ENCODE assay signal across 11 cellular contexts in genomic region chr10:102613286-102613685, GRCh38. TPM values are rescaled to one million over a fixed set of nuclear protein-coding genes. Genes with fewer than 3 reads are reported as not detected.
A peak's percentile ranks its signal among the peaks of the same experiment; 100 is the strongest.
DNase-seq lines count a peak whose midpoint lies in the region; ATAC-seq and TF ChIP-seq lines count a peak whose summit lies in the region.
"Had no signal": no experiment of that assay in that cellular context is flagged by ENCODE, and none has a peak within 500 bp of the region (broad histone marks: within the 10 kb centered on the region; RNA-seq: fewer than 3 reads in every experiment).

No MANE protein-coding gene starts in this region.

- ATAC-seq in heart right ventricle (no peak), left cardiac atrium (no peak), HG03521 (IDR thresholded peaks at IDR 0.05; ENCODE audit: unreplicated experiment) (no peak)
- ATAC-seq: stimulated activated memory B cell treated with anti-CD40 and anti-IgM and Interleukin-4, amounts not matched to agents 10 μg/mL and 1 μg/mL and 100 μg/mL, for 72 hours had no signal

- WGBS in heart right ventricle, 2 donors = 90 to 93% methylated on average over 7 of the region's 7 CpGs

- H3K27me3 ChIP-seq in heart right ventricle (no peaks in the 10 kb centered on the region), dorsolateral prefrontal cortex (no peaks in the 10 kb centered on the region), parathyroid adenoma (ENCODE audit: control insufficient read depth, insufficient read depth, low read length) (no peaks in the 10 kb centered on the region), vagina (no peaks in the 10 kb centered on the region)
- H3K27me3 ChIP-seq: body of pancreas had no signal

- no peak overlapping the region for H3K9ac ChIP-seq in parathyroid adenoma

- no peak for TF ChIP-seq CTCF in heart right ventricle (IDR thresholded peaks at IDR 0.05)
- TF ChIP-seq CTCF in dorsolateral prefrontal cortex (IDR thresholded peaks at IDR 0.05 in 54 of 56, conservative IDR thresholded peaks at IDR 0.05 in 2 of 56; ENCODE audit: low read depth in 1 of 56, partially characterized antibody in 56 of 56) = no peak
- no peak for TF ChIP-seq CTCF in parathyroid adenoma (IDR thresholded peaks at IDR 0.05)
- TF ChIP-seq CTCF in vagina (IDR thresholded peaks at IDR 0.05) = no peak

- no peak for TF ChIP-seq POLR2A in vagina (IDR thresholded peaks at IDR 0.05)

- no peak for DNase-seq in heart right ventricle
- DNase-seq in left cardiac atrium = no peak
- peak in 1 of 10 donors; percentile 21 for DNase-seq in dorsolateral prefrontal cortex
- no peak for DNase-seq in vagina (ENCODE audit: extremely low spot score in 2 of 2)
- no peak for DNase-seq in dedifferentiated amniotic fluid mesenchymal stem cell (ENCODE audit: extremely low spot score)
- no peak for DNase-seq in germinal center (ENCODE audit: low spot score)
- DNase-seq: body of pancreas, NCI-H524 had no signal

- H3K4me3 ChIP-seq in heart right ventricle (no peak overlapping the region), dorsolateral prefrontal cortex (no peak overlapping the region), parathyroid adenoma (ENCODE audit: low read depth, low read length) (no peak overlapping the region), vagina (no peak overlapping the region)
- H3K4me3 ChIP-seq: body of pancreas had no signal

- intact Hi-C loops in heart right ventricle (cut with DNase I) (no loop called here), left cardiac atrium (cut with DNase I) (no loop called here), dorsolateral prefrontal cortex (cut with DNase I) (no loop called here), vagina (cut with DNase I) (no loop called here)

- H3K9me3 ChIP-seq in heart right ventricle (no peaks in the 10 kb centered on the region), parathyroid adenoma (ENCODE audit: control insufficient read depth, low read length) (no peaks in the 10 kb centered on the region), vagina (no peaks in the 10 kb centered on the region)
- H3K9me3 ChIP-seq: body of pancreas had no signal

- H3K36me3 ChIP-seq in heart right ventricle = peaks cover 0 to 40% (median 0%) of the 10 kb centered on the region in 9 donors
- H3K36me3 ChIP-seq in parathyroid adenoma (ENCODE audit: control insufficient read depth, insufficient read depth, low read length) = no peaks in the 10 kb centered on the region
- peaks cover 0 to 12% of the 10 kb centered on the region in 2 donors for H3K36me3 ChIP-seq in vagina

- H2AFZ ChIP-seq in parathyroid adenoma = peak overlapping the region; percentile 3

- H3K79me2 ChIP-seq in parathyroid adenoma = peaks cover 4% of the 10 kb centered on the region

- H3K4me1 ChIP-seq in heart right ventricle = peaks cover 12 to 84% (median 59%) of the 10 kb centered on the region in 9 donors
- H3K4me1 ChIP-seq in parathyroid adenoma = peaks cover 86% of the 10 kb centered on the region
- peaks cover 61% of the 10 kb centered on the region for H3K4me1 ChIP-seq in vagina

- H3K4me2 ChIP-seq in parathyroid adenoma (ENCODE audit: low read length) = no peak overlapping the region

- peak overlapping the region in 6 of 10 donors; percentile 4 to 61 (median 36) for H3K27ac ChIP-seq in heart right ventricle
- H3K27ac ChIP-seq in dorsolateral prefrontal cortex = peak overlapping the region in 35 of 59 donors; percentile 1 to 77 (median 48)
- peak overlapping the region; percentile 97 for H3K27ac ChIP-seq in parathyroid adenoma
- peak overlapping the region; percentile 36 for H3K27ac ChIP-seq in vagina

RNA-seq across cellular contexts. Expression of gene TRIM8, which starts 31.0 kb away (rescaled TPM):
- total RNA-seq in heart right ventricle (100 to 1,000 TPM in 4 of 10 donors, 10 to 100 TPM in 6; 82.6 to 147 (median 90.4) TPM), left cardiac atrium (100 to 1,000 TPM; 104 to 108 TPM), dorsolateral prefrontal cortex (100 to 1,000 TPM in 118 of 120 experiments, 10 to 100 TPM in 2; 95.2 to 308 (median 133) TPM), vagina (126 TPM)
- 10 to 100 TPM; 27.9 to 67.0 TPM for polyA plus RNA-seq in heart right ventricle

Comparison
In these comparisons a context has a peak if more than half of its experiments do, and no peak if none do; other contexts are left out.
1. H3K27ac ChIP-seq: peak in every context shown above with its lines; median percentile 97 in parathyroid adenoma; 48 in dorsolateral prefrontal cortex; 36 in heart right ventricle; 36 in vagina.